ENCODE assay signal across 25 cellular contexts in the genomic region with DNA sequence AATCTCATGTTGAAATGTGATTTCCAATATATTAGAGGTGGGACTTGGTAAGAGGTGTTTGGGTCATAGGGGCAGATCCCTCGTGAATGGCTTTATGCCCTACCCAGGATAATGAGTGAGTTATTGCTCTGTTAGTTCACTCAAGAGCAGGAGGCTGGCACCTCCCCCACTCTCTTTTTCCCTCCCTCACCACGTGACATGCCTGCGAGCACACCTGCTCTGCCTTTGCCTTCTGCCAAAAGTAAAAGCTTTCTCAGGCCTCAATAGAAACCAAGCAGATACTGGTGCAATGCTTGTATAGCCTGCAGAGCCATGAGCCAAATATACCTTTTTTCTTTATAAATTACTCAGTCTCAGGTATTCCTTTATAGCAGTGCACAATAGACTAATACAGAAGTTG.
DNase-seq lines count a peak whose midpoint lies in the region; TF ChIP-seq lines count a peak whose summit lies in the region.
"Had no signal": no experiment of that assay in that cellular context is flagged by ENCODE, and none has a peak within 500 bp of the region (broad histone marks: within the 10 kb centered on the region; RNA-seq: fewer than 3 reads in every experiment).

No MANE protein-coding gene starts in this region.

- H3K56ac ChIP-seq in H9 (ENCODE audit: insufficient read length, low read depth, low read length) = no peak overlapping the region

- H3K79me2 ChIP-seq in H9 (ENCODE audit: insufficient read depth, low read length) = no peaks in the 10 kb centered on the region

- peaks cover 46% of the 10 kb centered on the region for H3K27me3 Mint-ChIP-seq in H9 (ENCODE audit: low read depth)
- H3K27me3 Mint-ChIP-seq: activated CD4-positive, alpha-beta T cell treated with anti-CD3 and anti-CD28 coated beads, Interleukin-2, amount 10 ng/mL, durations not matched to agents 24 days and 14 days; activated naive CD4-positive, alpha-beta T cell treated with anti-CD3 and anti-CD28 coated beads, Interleukin-2, amount 10 ng/mL, durations not matched to agents 7 days and 5 days; B cell; stimulated activated naive B cell treated with anti-CD40 and anti-IgM and Interleukin-4, amounts not matched to agents 10 μg/mL and 1 μg/mL and 100 μg/mL, for 72 hours had no signal

- no peak overlapping the region for H2BK20ac ChIP-seq in H9 (ENCODE audit: low read depth, low read length, poor library complexity, severe bottlenecking)

- no peak overlapping the region for H3K27ac Mint-ChIP-seq in H9
- H3K27ac Mint-ChIP-seq: activated CD4-positive, alpha-beta T cell treated with anti-CD3 and anti-CD28 coated beads, Interleukin-2, amount 10 ng/mL, durations not matched to agents 24 days and 14 days; activated naive CD4-positive, alpha-beta T cell treated with anti-CD3 and anti-CD28 coated beads, Interleukin-2, amount 10 ng/mL, durations not matched to agents 7 days and 5 days; activated T-cell treated with anti-CD3 and anti-CD28 coated beads, Interleukin-2, amount 50 U/mL, for 72 hours; B cell; IgD-negative memory B cell; naive B cell; stimulated activated naive B cell treated with anti-CD40 and anti-IgM and Interleukin-4, amounts not matched to agents 10 μg/mL and 1 μg/mL and 100 μg/mL, for 72 hours; T-helper 2 cell treated with Interferon-gamma antibody and Interleukin-4, amounts not matched to agents 5 μg/mL and 100 μg/mL, for 36 hours had no signal

- H3K18ac ChIP-seq in H9 (ENCODE audit: insufficient read length, low read depth, low read length) = no peak overlapping the region

- H3K27ac ChIP-seq in H9 (ENCODE audit: insufficient read length, low read depth, low read length) = no peak overlapping the region
- H3K27ac ChIP-seq: breast epithelium, esophagus muscularis mucosa, spleen, uterus, VCaP had no signal

- no peak overlapping the region for H4K91ac ChIP-seq in H9 (ENCODE audit: insufficient read length, low read depth, low read length)

- no peak overlapping the region for H3K23ac ChIP-seq in H9 (ENCODE audit: insufficient read length, low read depth, low read length)

- H2AFZ ChIP-seq in H9 (ENCODE audit: low read length) = no peak overlapping the region

- no peak overlapping the region for H2BK5ac ChIP-seq in H9 (ENCODE audit: insufficient read length, low read length)

- H3K4me3 Mint-ChIP-seq in H9 = no peak overlapping the region
- H3K4me3 Mint-ChIP-seq: activated CD4-positive, alpha-beta T cell treated with anti-CD3 and anti-CD28 coated beads, Interleukin-2, amount 10 ng/mL, durations not matched to agents 24 days and 14 days; activated naive CD4-positive, alpha-beta T cell treated with anti-CD3 and anti-CD28 coated beads, Interleukin-2, amount 10 ng/mL, durations not matched to agents 7 days and 5 days; activated T-cell treated with anti-CD3 and anti-CD28 coated beads, Interleukin-2, amount 50 U/mL, for 72 hours; B cell; IgD-negative memory B cell; naive B cell; stimulated activated naive B cell treated with anti-CD40 and anti-IgM and Interleukin-4, amounts not matched to agents 10 μg/mL and 1 μg/mL and 100 μg/mL, for 72 hours; T-helper 2 cell treated with Interferon-gamma antibody and Interleukin-4, amounts not matched to agents 5 μg/mL and 100 μg/mL, for 36 hours had no signal

- H3K4me1 Mint-ChIP-seq in H9 = peaks cover 9 to 12% of the 10 kb centered on the region in 2 experiments
- H3K4me1 Mint-ChIP-seq: activated CD4-positive, alpha-beta T cell treated with anti-CD3 and anti-CD28 coated beads, Interleukin-2, amount 10 ng/mL, durations not matched to agents 24 days and 14 days; activated naive CD4-positive, alpha-beta T cell treated with anti-CD3 and anti-CD28 coated beads, Interleukin-2, amount 10 ng/mL, durations not matched to agents 7 days and 5 days; B cell; IgD-negative memory B cell; naive B cell; stimulated activated naive B cell treated with anti-CD40 and anti-IgM and Interleukin-4, amounts not matched to agents 10 μg/mL and 1 μg/mL and 100 μg/mL, for 72 hours had no signal

- H3K9me3 Mint-ChIP-seq in H9 = no peaks in the 10 kb centered on the region; a peak in 1 of 5 replicates
- H3K9me3 Mint-ChIP-seq: activated CD4-positive, alpha-beta T cell treated with anti-CD3 and anti-CD28 coated beads, Interleukin-2, amount 10 ng/mL, durations not matched to agents 24 days and 14 days; activated naive CD4-positive, alpha-beta T cell treated with anti-CD3 and anti-CD28 coated beads, Interleukin-2, amount 10 ng/mL, durations not matched to agents 7 days and 5 days; activated T-cell treated with anti-CD3 and anti-CD28 coated beads, Interleukin-2, amount 50 U/mL, for 72 hours; stimulated activated naive B cell treated with anti-CD40 and anti-IgM and Interleukin-4, amounts not matched to agents 10 μg/mL and 1 μg/mL and 100 μg/mL, for 72 hours; T-helper 2 cell treated with Interferon-gamma antibody and Interleukin-4, amounts not matched to agents 5 μg/mL and 100 μg/mL, for 36 hours had no signal

- no peak overlapping the region for H3T11ph ChIP-seq in H9 (ENCODE audit: low read length)

- H3K4ac ChIP-seq in H9 (ENCODE audit: low read depth, low read length) = no peak overlapping the region

- H3K9ac ChIP-seq in H9 (ENCODE audit: extremely low read depth, insufficient read length, low read length) = no peak overlapping the region

- DNase-seq in NCI-H2196 (lab: John Stamatoyannopoulos, UW; ENCODE audit: unreplicated experiment) (peak; percentile 1), NCI-H2196 treated with DMSO at 0.1 percent for 48 hours (lab: John Stamatoyannopoulos, UW; ENCODE audit: unreplicated experiment) (no peak), H9 (peak; percentile 31), NCI-H69 (lab: John Stamatoyannopoulos, UW) (peak; percentile 89), left kidney (ENCODE audit: low read depth, low spot score) (peak; percentile 42), cerebellum (ENCODE audit: low spot score) (no peak), pons (ENCODE audit: low spot score) (no peak)
- no peak for DNase-seq in stimulated activated CD4-positive, alpha-beta T cell treated with anti-CD3 and anti-CD28 coated beads, Interleukin-4, amount 100 ng/mL, for 4 hours
- DNase-seq: activated CD4-positive, alpha-beta T cell treated with anti-CD3 and anti-CD28 coated beads, Interleukin-2, amount 10 ng/mL, durations not matched to agents 24 days and 14 days; activated naive CD4-positive, alpha-beta T cell treated with anti-CD3 and anti-CD28 coated beads, Interleukin-2, amount 10 ng/mL, durations not matched to agents 7 days and 5 days; activated T-cell treated with anti-CD3 and anti-CD28 coated beads, Interleukin-2, amount 50 U/mL, for 72 hours; amniotic stem cell; foreskin melanocyte; naive B cell; OCI-M1; spleen; stimulated activated CD4-positive, alpha-beta T cell treated with anti-CD3 and anti-CD28 coated beads, Interleukin-2, amount 100 ng/mL, for 48 hours; stimulated activated naive B cell treated with anti-CD40 and anti-IgM and Interleukin-4, amounts not matched to agents 10 μg/mL and 1 μg/mL and 100 μg/mL, for 72 hours; uterus had no signal

- H3K4me1 ChIP-seq in H9 (ENCODE audit: insufficient read depth, low read length) = no peaks in the 10 kb centered on the region
- H3K4me1 ChIP-seq: breast epithelium, spleen, uterus had no signal

- TF ChIP-seq CTCF in H9 (conservative IDR thresholded peaks at IDR 0.05) = no peak

- WGBS in H9 (ENCODE audit: extremely low coverage, insufficient read length, low lambda C conversion rate) = no CpG with 5 or more reads among the region's 3 CpGs

- no peaks in the 10 kb centered on the region for H4K20me1 ChIP-seq in H9 (ENCODE audit: control insufficient read depth, insufficient read depth, insufficient read length)

- H2BK15ac ChIP-seq in H9 (ENCODE audit: low read depth, low read length) = no peak overlapping the region

- no peaks in the 10 kb centered on the region for H3K23me2 ChIP-seq in H9 (ENCODE audit: insufficient read length, low read depth, low read length, poor library complexity, severe bottlenecking)

- no peak overlapping the region for H2BK12ac ChIP-seq in H9 (ENCODE audit: insufficient read length, low read depth, low read length)

- no peak overlapping the region for H3K4me2 ChIP-seq in H9 (ENCODE audit: insufficient read depth, insufficient read length, low read length)

- no peak overlapping the region for H4K5ac ChIP-seq in H9 (ENCODE audit: insufficient read length, low read depth, low read length)

- H3K14ac ChIP-seq in H9 (ENCODE audit: insufficient read depth, low read length) = no peak overlapping the region

- no peaks in the 10 kb centered on the region for H3K27me3 ChIP-seq in H9 (ENCODE audit: insufficient read depth, low read length)
- H3K27me3 ChIP-seq: breast epithelium, esophagus muscularis mucosa, spleen, uterus had no signal

- H4K8ac ChIP-seq in H9 (replicated peaks; ENCODE audit: insufficient read length, low read depth, low read length) = no peak overlapping the region

- no peaks in the 10 kb centered on the region for H3K79me1 ChIP-seq in H9 (ENCODE audit: insufficient read depth, low read depth, low read length, poor library complexity, severe bottlenecking)

- no peak overlapping the region for H2BK120ac ChIP-seq in H9 (ENCODE audit: low read depth, low read length, poor library complexity, severe bottlenecking)

- no peaks in the 10 kb centered on the region for H3K36me3 Mint-ChIP-seq in H9 (ENCODE audit: insufficient read depth in 1 of 3, low read depth in 3 of 3)
- H3K36me3 Mint-ChIP-seq: activated naive CD4-positive, alpha-beta T cell treated with anti-CD3 and anti-CD28 coated beads, Interleukin-2, amount 10 ng/mL, durations not matched to agents 7 days and 5 days; IgD-negative memory B cell; naive B cell; stimulated activated naive B cell treated with anti-CD40 and anti-IgM and Interleukin-4, amounts not matched to agents 10 μg/mL and 1 μg/mL and 100 μg/mL, for 72 hours had no signal

- H2AK5ac ChIP-seq in H9 (ENCODE audit: insufficient read length, low read length) = no peak overlapping the region

- no peaks in the 10 kb centered on the region for H3K9me3 ChIP-seq in H9 (ENCODE audit: control insufficient read depth, low read depth, low read length)
- H3K9me3 ChIP-seq: breast epithelium, uterus had no signal

Comparison
In these comparisons a context has a peak if more than half of its experiments do, and no peak if none do; other contexts are left out.
1. DNase-seq: peak in NCI-H2196 (single experiment), H9 (single experiment), NCI-H69 (single experiment) and left kidney (single experiment); none in NCI-H2196 treated with DMSO at 0.1 percent for 48 hours (single experiment), cerebellum (single experiment), pons (single experiment) and stimulated activated CD4-positive, alpha-beta T cell treated with anti-CD3 and anti-CD28 coated beads, Interleukin-4, amount 100 ng/mL, for 4 hours (0 of 2).